ENCODE assay signal across 1 cellular context in genomic region chr1:121401375-121401955, GRCh38.
TF ChIP-seq lines count a peak whose summit lies in the region.

No MANE protein-coding gene starts in this region.

TF ChIP-seq in H1, 55 proteins besides CTCF, POLR2A, EP300 and RAD21:
- 0 out of 2 replicates have a peak, but pooled peaks have one; percentile 22 for TF ChIP-seq PHF8 (conservative IDR thresholded peaks at IDR 0.05; ENCODE audit: low read depth, low read length)
